Comparison of ENCODE assay signal across 1 cellular context in the genomic region with DNA sequence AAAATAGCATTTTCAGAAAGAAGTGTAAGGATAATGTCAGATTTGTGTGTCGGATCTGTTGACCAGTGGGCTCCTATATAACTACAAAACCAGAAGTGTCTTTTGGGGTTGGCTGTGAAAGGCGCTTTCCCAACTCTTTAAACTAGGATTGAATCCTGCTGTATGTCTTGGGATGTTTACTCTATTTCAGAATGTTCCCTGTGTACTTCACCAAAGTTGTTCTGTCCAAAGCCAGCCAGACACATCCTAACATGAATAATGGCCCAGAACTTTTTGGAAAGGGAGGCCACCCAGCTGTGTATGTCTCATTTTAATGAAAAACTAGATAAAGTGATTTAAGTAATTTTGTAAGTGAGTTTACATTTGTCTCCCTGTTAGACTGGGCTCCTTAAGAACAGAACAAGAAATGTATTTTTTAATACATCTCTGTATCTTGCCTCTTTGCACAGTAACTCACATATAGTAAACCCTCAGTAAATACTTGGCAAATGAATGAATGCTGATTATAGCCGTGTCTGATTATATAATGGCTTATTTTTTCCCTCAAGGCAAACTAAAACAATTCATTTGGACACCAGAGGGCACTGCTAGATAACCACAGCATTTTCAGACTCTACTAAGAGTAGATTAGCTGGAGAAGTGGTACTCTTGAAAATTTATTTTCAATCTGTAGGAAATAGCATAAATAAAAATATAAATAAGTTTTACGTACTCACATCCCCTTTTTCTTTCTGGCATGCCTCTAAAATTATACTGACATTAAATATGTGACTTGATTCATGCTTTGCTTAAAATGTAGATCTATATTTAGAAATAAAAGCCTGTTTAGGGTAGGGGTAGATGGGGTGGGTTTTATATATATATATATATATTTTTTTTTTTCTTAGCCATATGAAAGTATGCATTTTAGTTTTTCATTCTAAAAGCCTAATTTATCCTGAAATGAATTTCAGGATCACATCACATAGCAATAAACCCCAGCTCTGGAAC.
TF ChIP-seq lines count a peak whose summit lies in the region.

No MANE protein-coding gene starts in this region.

TF ChIP-seq in GM12878, 131 proteins besides CTCF, POLR2A, EP300 and RAD21 (continued from another document):
- TF ChIP-seq, protein P1, sequence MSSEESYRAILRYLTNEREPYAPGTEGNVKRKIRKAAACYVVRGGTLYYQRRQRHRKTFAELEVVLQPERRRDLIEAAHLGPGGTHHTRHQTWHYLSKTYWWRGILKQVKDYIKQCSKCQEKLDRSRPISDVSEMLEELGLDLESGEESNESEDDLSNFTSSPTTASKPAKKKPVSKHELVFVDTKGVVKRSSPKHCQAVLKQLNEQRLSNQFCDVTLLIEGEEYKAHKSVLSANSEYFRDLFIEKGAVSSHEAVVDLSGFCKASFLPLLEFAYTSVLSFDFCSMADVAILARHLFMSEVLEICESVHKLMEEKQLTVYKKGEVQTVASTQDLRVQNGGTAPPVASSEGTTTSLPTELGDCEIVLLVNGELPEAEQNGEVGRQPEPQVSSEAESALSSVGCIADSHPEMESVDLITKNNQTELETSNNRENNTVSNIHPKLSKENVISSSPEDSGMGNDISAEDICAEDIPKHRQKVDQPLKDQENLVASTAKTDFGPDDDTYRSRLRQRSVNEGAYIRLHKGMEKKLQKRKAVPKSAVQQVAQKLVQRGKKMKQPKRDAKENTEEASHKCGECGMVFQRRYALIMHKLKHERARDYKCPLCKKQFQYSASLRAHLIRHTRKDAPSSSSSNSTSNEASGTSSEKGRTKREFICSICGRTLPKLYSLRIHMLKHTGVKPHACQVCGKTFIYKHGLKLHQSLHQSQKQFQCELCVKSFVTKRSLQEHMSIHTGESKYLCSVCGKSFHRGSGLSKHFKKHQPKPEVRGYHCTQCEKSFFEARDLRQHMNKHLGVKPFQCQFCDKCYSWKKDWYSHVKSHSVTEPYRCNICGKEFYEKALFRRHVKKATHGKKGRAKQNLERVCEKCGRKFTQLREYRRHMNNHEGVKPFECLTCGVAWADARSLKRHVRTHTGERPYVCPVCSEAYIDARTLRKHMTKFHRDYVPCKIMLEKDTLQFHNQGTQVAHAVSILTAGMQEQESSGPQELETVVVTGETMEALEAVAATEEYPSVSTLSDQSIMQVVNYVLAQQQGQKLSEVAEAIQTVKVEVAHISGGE (CRISPR knock-in tag; IDR thresholded peaks at IDR 0.05) = no peak
